1 cellular context compared by ENCODE assay signal in genomic region chr5:142015781-142016533, GRCh38.
TF ChIP-seq lines count a peak whose summit lies in the region.

No MANE protein-coding gene starts in this region.

TF ChIP-seq in liver, 16 proteins besides CTCF, POLR2A, EP300 and RAD21 (continued from another document):
- no peak for TF ChIP-seq REST (IDR thresholded peaks at IDR 0.05)
- TF ChIP-seq SP1 (IDR thresholded peaks at IDR 0.05): no peak
- TF ChIP-seq ATF3 (IDR thresholded peaks at IDR 0.05): no peak
- TF ChIP-seq, protein P1, sequence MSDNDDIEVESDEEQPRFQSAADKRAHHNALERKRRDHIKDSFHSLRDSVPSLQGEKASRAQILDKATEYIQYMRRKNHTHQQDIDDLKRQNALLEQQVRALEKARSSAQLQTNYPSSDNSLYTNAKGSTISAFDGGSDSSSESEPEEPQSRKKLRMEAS (IDR thresholded peaks at IDR 0.05): no peak
- TF ChIP-seq EGR1 (IDR thresholded peaks at IDR 0.05; ENCODE audit: low read depth in 2 of 2): no peak
- TF ChIP-seq YY1 (IDR thresholded peaks at IDR 0.05): no peak
